8 cellular contexts compared by ENCODE assay signal in the genomic region with DNA sequence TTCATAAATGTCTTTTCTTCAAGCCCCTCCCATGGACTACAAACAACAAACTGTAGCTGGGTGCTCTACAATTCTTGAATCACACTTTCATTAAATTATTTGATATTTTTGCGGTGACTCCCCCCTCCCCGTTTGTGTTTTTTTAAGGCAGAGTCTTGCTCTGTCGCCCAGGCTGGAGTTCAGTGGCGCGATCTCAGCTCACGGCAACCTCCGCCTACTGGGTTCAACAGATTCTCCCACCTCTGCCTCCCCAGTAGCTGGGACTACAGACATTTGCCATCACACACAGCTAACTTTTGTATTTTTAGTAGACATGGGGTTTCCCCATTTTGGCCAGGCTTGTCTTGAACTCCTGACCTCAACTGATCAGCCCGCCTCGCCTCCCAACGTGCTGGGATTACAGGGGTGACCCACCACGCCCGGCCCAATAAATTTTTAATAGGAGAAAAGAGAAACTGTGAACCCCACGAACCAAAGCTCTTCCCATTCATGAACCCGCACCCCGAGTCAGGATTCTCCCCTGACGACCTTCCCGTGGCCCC. TPM values are rescaled to one million over a fixed set of nuclear protein-coding genes. Genes with fewer than 3 reads are reported as not detected.
DNase-seq lines count a peak whose midpoint lies in the region; ATAC-seq, FAIRE-seq and TF ChIP-seq lines count a peak whose summit lies in the region.

No MANE protein-coding gene starts in this region.

- H4K20me1 ChIP-seq in endothelial cell of umbilical vein (replicated peaks; ENCODE audit: control insufficient read depth, extremely low read depth, insufficient read depth, low read length): no peaks in the 10 kb centered on the region

- FAIRE-seq in endothelial cell of umbilical vein (lab: Jason Lieb, UNC): no peak

- POLR2A ChIA-PET in endothelial cell of umbilical vein (lab: Charles Lee): interaction anchor here (0.9 to 1.7 kb wide), 5 partner anchors 44 to 232 kb away, joined by 3 to 9 read pairs (median 3); partner anchors contain the start of genes ATP13A1, ZNF14 and ZNF253

- peak overlapping the region; percentile 31 for H3K27ac ChIP-seq in RWPE2 (ENCODE audit: poor library complexity, severe bottlenecking)
- H3K27ac ChIP-seq in endothelial cell of umbilical vein (ENCODE audit: insufficient read depth, low read depth, low read length): peak overlapping the region; percentile 31

- TF ChIP-seq CTCF in RWPE2 (IDR thresholded peaks at IDR 0.05; ENCODE audit: poor library complexity, severe bottlenecking): no peak
- no peak for TF ChIP-seq CTCF in endothelial cell of umbilical vein (IDR thresholded peaks at IDR 0.05; ENCODE audit: extremely low read depth in 1 of 2, insufficient read depth in 1 of 2, low read depth in 1 of 2, low read length in 2 of 2)
- TF ChIP-seq CTCF in progenitor cell of endocrine pancreas (IDR thresholded peaks at IDR 0.05; ENCODE audit: unreplicated experiment): no peak

- no peak for TF ChIP-seq POLR2A in endothelial cell of umbilical vein (IDR thresholded peaks at IDR 0.05; ENCODE audit: low read depth, low read length)

- H2AFZ ChIP-seq in endothelial cell of umbilical vein (ENCODE audit: low read depth, low read length): no peak overlapping the region

- H3K27me3 Mint-ChIP-seq in progenitor cell of endocrine pancreas: no peaks in the 10 kb centered on the region

- H3K9ac ChIP-seq in endothelial cell of umbilical vein (replicated peaks; ENCODE audit: extremely low read depth, insufficient read depth, low read length): peak overlapping the region; percentile 67

- H3K4me3 Mint-ChIP-seq in progenitor cell of endocrine pancreas (ENCODE audit: low read depth): peak overlapping the region; percentile 96

- no peaks in the 10 kb centered on the region for H3K4me1 ChIP-seq in RWPE2 (ENCODE audit: insufficient read depth, poor library complexity, severe bottlenecking)
- no peaks in the 10 kb centered on the region for H3K4me1 ChIP-seq in endothelial cell of umbilical vein (ENCODE audit: control insufficient read depth, extremely low read depth, insufficient read depth, low read length)

- H3K4me3 ChIP-seq in GM08714 (ENCODE audit: low read length): peak overlapping the region; percentile 74; the same call in 1 of the 2 replicates
- H3K4me3 ChIP-seq in RWPE2 (ENCODE audit: severe bottlenecking): peak overlapping the region; percentile 47
- H3K4me3 ChIP-seq in endothelial cell of umbilical vein (replicated peaks in 1 of 3; ENCODE audit: insufficient read depth in 1 of 3, low read depth in 1 of 3, low read length in 3 of 3): peak overlapping the region in 2 of 3 experiments; percentile 55 to 61

- no peaks in the 10 kb centered on the region for H3K9me1 ChIP-seq in endothelial cell of umbilical vein (replicated peaks; ENCODE audit: control insufficient read depth, extremely low read depth, insufficient read depth, low read length)

- no peaks in the 10 kb centered on the region for H3K27me3 ChIP-seq in RWPE2 (ENCODE audit: insufficient read depth, poor library complexity, severe bottlenecking)
- H3K27me3 ChIP-seq in endothelial cell of umbilical vein (ENCODE audit: control insufficient read depth in 2 of 2, insufficient read depth in 2 of 2, low read length in 2 of 2): no peaks in the 10 kb centered on the region

- intact Hi-C loops in endothelial cell of umbilical vein (cut with micrococcal nuclease): loop anchor here (2.0 kb wide), 1 partner anchor 44 kb away; the partner anchor contains the start of gene ZNF253

- H3K4me2 ChIP-seq in endothelial cell of umbilical vein (ENCODE audit: insufficient read depth, low read length): peak overlapping the region; percentile 41

- dilution Hi-C loops in endothelial cell of umbilical vein (cut with MboI; ENCODE audit: extremely low pct_ligation_motif_present, low sequenced_read_pairs): no loop called here

- DNase-seq in RWPE2 (ENCODE audit: low spot score) (no peak), endothelial cell of umbilical vein (ENCODE audit: low read depth, low spot score) (no peak), progenitor cell of endocrine pancreas (ENCODE audit: low spot score, unreplicated experiment) (no peak), NCI-H345 treated with DMSO at 0.1 percent for 48 hours (lab: John Stamatoyannopoulos, UW; ENCODE audit: unreplicated experiment) (no peak), NCI-H146 treated with DMSO at 0.1 percent for 48 hours (lab: John Stamatoyannopoulos, UW; ENCODE audit: unreplicated experiment) (no peak), NCI-H82 treated with DMSO at 0.1 percent for 48 hours (lab: John Stamatoyannopoulos, UW; ENCODE audit: unreplicated experiment) (no peak)

- H3K36me3 Mint-ChIP-seq in progenitor cell of endocrine pancreas (ENCODE audit: insufficient read depth): peaks cover 34% of the 10 kb centered on the region

- H3K79me2 ChIP-seq in endothelial cell of umbilical vein (ENCODE audit: control insufficient read depth, insufficient read depth, low read length): no peaks in the 10 kb centered on the region

- no TSS peak for BruUV-seq in endothelial cell of umbilical vein (replicated peaks; lab: Mats Ljungman, UMichigan)

- H3K9me3 Mint-ChIP-seq in progenitor cell of endocrine pancreas (ENCODE audit: low read depth): peaks cover 14% of the 10 kb centered on the region

- ATAC-seq in RWPE2 (ENCODE audit: low read depth): no peak
- ATAC-seq in GM18909 (IDR thresholded peaks at IDR 0.05; ENCODE audit: poor library complexity, unreplicated experiment): no peak

- H3K9me3 ChIP-seq in RWPE2 (ENCODE audit: severe bottlenecking): no peaks in the 10 kb centered on the region
- peaks cover 1% of the 10 kb centered on the region for H3K9me3 ChIP-seq in endothelial cell of umbilical vein (replicated peaks; ENCODE audit: control insufficient read depth, insufficient read depth, low read length)

- H3K4me1 Mint-ChIP-seq in progenitor cell of endocrine pancreas (ENCODE audit: low read depth): peaks cover 5% of the 10 kb centered on the region

- H3K27ac Mint-ChIP-seq in progenitor cell of endocrine pancreas: peak overlapping the region; percentile 99

- no peaks in the 10 kb centered on the region for H3K36me3 ChIP-seq in RWPE2 (ENCODE audit: low read depth)
- H3K36me3 ChIP-seq in endothelial cell of umbilical vein (ENCODE audit: control insufficient read depth in 2 of 2, extremely low read depth in 1 of 2, insufficient read depth in 2 of 2, low read length in 2 of 2): no peaks in the 10 kb centered on the region

- CTCF ChIA-PET in endothelial cell of umbilical vein (lab: Charles Lee): interaction anchor here (1.5 kb wide), 1 partner anchor 417 kb away, joined by 4 read pairs; no protein-coding TSS in a partner anchor

TF ChIP-seq in endothelial cell of umbilical vein, 7 proteins besides CTCF, POLR2A, EP300 and RAD21:
- TF ChIP-seq JUN (IDR thresholded peaks at IDR 0.05; ENCODE audit: borderline replicate concordance, insufficient read depth, insufficient read length, low read depth) (no peak), POLR2AphosphoS5 (IDR thresholded peaks at IDR 0.05; ENCODE audit: insufficient read depth, low read depth, low read length) (no peak), MYC (IDR thresholded peaks at IDR 0.05; ENCODE audit: low read depth, low read length) (no peak), EZH2 (IDR thresholded peaks at IDR 0.05; ENCODE audit: borderline replicate concordance, low read depth, low read length, severe bottlenecking) (no peak), MAX (IDR thresholded peaks at IDR 0.05; ENCODE audit: insufficient read depth, insufficient read length) (no peak), GATA2 (IDR thresholded peaks at IDR 0.05; ENCODE audit: insufficient read depth, insufficient read length, low read depth, low read length) (no peak), FOS (IDR thresholded peaks at IDR 0.05; ENCODE audit: borderline replicate concordance, insufficient read depth, low read length) (no peak)

RNA-seq across cellular contexts. Expression of gene ZNF506, which starts 0.7 kb away (rescaled TPM):
- 5.6 and 10.7 TPM in 2 replicates for total RNA-seq in endothelial cell of umbilical vein
- polyA plus RNA-seq in endothelial cell of umbilical vein: 4.8 and 6.4 TPM in 2 replicates
- polyA plus RNA-seq in endothelial cell of umbilical vein (2011; cell fraction: cytosol; rRNA removed): 5.6 and 6.0 TPM in 2 replicates
- polyA plus RNA-seq in endothelial cell of umbilical vein (2011; cell fraction: nucleus; rRNA removed): 8.4 and 10.8 TPM in 2 replicates
- polyA plus RNA-seq in endothelial cell of umbilical vein (2012): 3.2 and 7.3 TPM in 2 replicates
- polyA minus RNA-seq in endothelial cell of umbilical vein: 11.4 and 16.3 TPM in 2 replicates
- not detected for polyA minus RNA-seq in endothelial cell of umbilical vein (2011; cell fraction: cytosol; rRNA and poly(A)+ RNA removed)
- polyA minus RNA-seq in endothelial cell of umbilical vein (2011; cell fraction: nucleus; rRNA and poly(A)+ RNA removed): 17.6 and 22.0 TPM in 2 replicates
- 18.6 and 22.0 TPM in 2 replicates for total RNA-seq in progenitor cell of endocrine pancreas

RNA-seq across cellular contexts. Expression of gene ZNF253, which starts 44.8 kb away (rescaled TPM):
- total RNA-seq in endothelial cell of umbilical vein (3.9 and 8.4 TPM in 2 replicates), progenitor cell of endocrine pancreas (50.0 and 59.4 TPM in 2 replicates)
- 0.64 and 0.86 TPM in 2 replicates for polyA plus RNA-seq in endothelial cell of umbilical vein
- polyA plus RNA-seq in endothelial cell of umbilical vein (2011; cell fraction: cytosol; rRNA removed): 1.3 TPM in 2 replicates
- 2.7 and 3.0 TPM in 2 replicates for polyA plus RNA-seq in endothelial cell of umbilical vein (2011; cell fraction: nucleus; rRNA removed)
- polyA plus RNA-seq in endothelial cell of umbilical vein (2012): 0.64 and 0.74 TPM in 2 replicates
- polyA minus RNA-seq in endothelial cell of umbilical vein: 1.3 and 1.9 TPM in 2 replicates
- not detected for polyA minus RNA-seq in endothelial cell of umbilical vein (2011; cell fraction: cytosol; rRNA and poly(A)+ RNA removed)
- polyA minus RNA-seq in endothelial cell of umbilical vein (2011; cell fraction: nucleus; rRNA and poly(A)+ RNA removed): 2.7 and 4.3 TPM in 2 replicates
